18 cellular contexts compared by ENCODE assay signal in genomic region chr16:350203-350602, GRCh38. TPM values are rescaled to one million over a fixed set of nuclear protein-coding genes. Genes with fewer than 3 reads are reported as not detected.
DNase-seq lines count a peak whose midpoint lies in the region; ATAC-seq, FAIRE-seq and TF ChIP-seq lines count a peak whose summit lies in the region.
"Had no signal": no experiment of that assay in that cellular context is flagged by ENCODE, and none has a peak within 500 bp of the region (broad histone marks: within the 10 kb centered on the region; RNA-seq: fewer than 3 reads in every experiment).

No MANE protein-coding gene starts in this region.

- TF ChIP-seq CTCF in A673 (conservative IDR thresholded peaks at IDR 0.05; ENCODE audit: low read depth, low read length) (no peak), Panc1 (IDR thresholded peaks at IDR 0.05) (no peak), keratinocyte (optimal IDR thresholded peaks at IDR 0.05 in 1 of 3, IDR thresholded peaks at IDR 0.05 in 1 of 3, conservative IDR thresholded peaks at IDR 0.05 in 1 of 3; ENCODE audit: extremely low read depth in 1 of 3, insufficient read depth in 2 of 3, low read length in 3 of 3) (no peak)
- no peak for TF ChIP-seq CTCF in CD8-positive, alpha-beta T cell (IDR thresholded peaks at IDR 0.05)

- in situ Hi-C loops in Panc1 (cut with HindIII; ENCODE audit: low pct_unique_long_range_greater_than_20kb, low sequenced_read_pairs), result no loop called here

- no peak for ATAC-seq in CD8-positive, alpha-beta T cell
- ATAC-seq in Panc1 (no peak), GM18858 (IDR thresholded peaks at IDR 0.05; ENCODE audit: unreplicated experiment) (no peak), GM19395 (IDR thresholded peaks at IDR 0.05; ENCODE audit: unreplicated experiment) (no peak)
- ATAC-seq: mucosa of descending colon had no signal

- H3K27me3 Mint-ChIP-seq in CD8-positive, alpha-beta T cell (ENCODE audit: low read depth), result no peaks in the 10 kb centered on the region
- no peaks in the 10 kb centered on the region for H3K27me3 Mint-ChIP-seq in activated CD4-positive, alpha-beta memory T cell treated with anti-CD3 and anti-CD28 coated beads for 36 hours

- H3K36me3 Mint-ChIP-seq in CD8-positive, alpha-beta T cell, result peaks cover 39% of the 10 kb centered on the region
- H3K36me3 Mint-ChIP-seq in activated CD4-positive, alpha-beta memory T cell treated with anti-CD3 and anti-CD28 coated beads for 36 hours, result peaks cover 22% of the 10 kb centered on the region

- H3K9me3 ChIP-seq in A673 (ENCODE audit: low read depth, low read length, poor library complexity, severe bottlenecking) (no peaks in the 10 kb centered on the region), Panc1 (ENCODE audit: control insufficient read depth, insufficient read depth, low read depth, low read length) (no peaks in the 10 kb centered on the region), keratinocyte (ENCODE audit: control insufficient read depth, low read depth, low read length) (no peaks in the 10 kb centered on the region)
- H3K9me3 ChIP-seq in CD8-positive, alpha-beta T cell (ENCODE audit: low read length), result no peaks in the 10 kb centered on the region
- H3K9me3 ChIP-seq: mucosa of descending colon, prostate gland, SJCRH30 had no signal

- H3K79me2 ChIP-seq in keratinocyte (ENCODE audit: control insufficient read depth, insufficient read depth, low read length), result peaks cover 65% of the 10 kb centered on the region

- peak overlapping the region; percentile 27 for H3K4me2 ChIP-seq in keratinocyte (ENCODE audit: control insufficient read depth, extremely low read depth, insufficient read depth, low read depth, low read length)

- H3K9me3 Mint-ChIP-seq in CD8-positive, alpha-beta T cell, result no peaks in the 10 kb centered on the region
- no peaks in the 10 kb centered on the region for H3K9me3 Mint-ChIP-seq in activated CD4-positive, alpha-beta memory T cell treated with anti-CD3 and anti-CD28 coated beads for 36 hours

- DNase-seq in A673 (ENCODE audit: low spot score) (no peak), Panc1 (ENCODE audit: low read depth, low spot score) (no peak), keratinocyte (ENCODE audit: low read depth, low spot score) (no peak), ureter (ENCODE audit: low spot score) (no peak)
- DNase-seq in CD8-positive, alpha-beta T cell, result no peak
- no peak for DNase-seq in activated CD4-positive, alpha-beta memory T cell treated with anti-CD3 and anti-CD28 coated beads for 36 hours
- DNase-seq: activated CD4-positive, alpha-beta T cell treated with anti-CD3 and anti-CD28 coated beads, Interleukin-2, amount 50 U/mL, for 4 hours; activated gamma-delta T cell treated with Interleukin-2 at 50 U/mL for 16 hours; dorsolateral prefrontal cortex; kidney glomerular epithelial cell; NCI-H146; NCI-H345; SJCRH30; T1000 had no signal

- no peak overlapping the region for H3K27ac ChIP-seq in A673 (ENCODE audit: low read depth, low read length, poor library complexity, severe bottlenecking)
- no peak overlapping the region for H3K27ac ChIP-seq in CD8-positive, alpha-beta T cell (ENCODE audit: low read depth, low read length)
- no peak overlapping the region for H3K27ac ChIP-seq in Panc1 (ENCODE audit: low read length)
- H3K27ac ChIP-seq in keratinocyte (ENCODE audit: control insufficient read depth, insufficient read depth, low read length), result no peak overlapping the region
- H3K27ac ChIP-seq: dorsolateral prefrontal cortex, prostate gland, SJCRH30 had no signal

- no peak overlapping the region for H3K9ac ChIP-seq in keratinocyte (ENCODE audit: control insufficient read depth, extremely low read depth, insufficient read depth, low read length)

- intact Hi-C loops in A673 (cut with micrococcal nuclease; ENCODE audit: unreplicated experiment), result no loop called here
- intact Hi-C loops in CD8-positive, alpha-beta T cell (cut with DNase I, micrococcal nuclease), result loop anchor here in 1 of 2 experiments (5.0 kb wide), 1 partner anchor 43 kb away; no protein-coding TSS in a partner anchor
- intact Hi-C loops in Panc1 (cut with micrococcal nuclease; ENCODE audit: unreplicated experiment), result no loop called here
- intact Hi-C loops in activated CD4-positive, alpha-beta memory T cell treated with anti-CD3 and anti-CD28 coated beads for 36 hours (cut with micrococcal nuclease), result no loop called here

- peaks cover 10% of the 10 kb centered on the region for H3K9me1 ChIP-seq in keratinocyte (ENCODE audit: control insufficient read depth, extremely low read depth, insufficient read depth, low read length)

- peaks cover 7% of the 10 kb centered on the region for H4K20me1 ChIP-seq in keratinocyte (ENCODE audit: control insufficient read depth, extremely low read depth, insufficient read depth, low read length)

- H3K4me3 ChIP-seq in A673 (ENCODE audit: low read depth, low read length, poor library complexity, severe bottlenecking), result no peak overlapping the region
- H3K4me3 ChIP-seq in CD8-positive, alpha-beta T cell (ENCODE audit: low read depth, low read length), result no peak overlapping the region
- no peak overlapping the region for H3K4me3 ChIP-seq in Panc1 (ENCODE audit: low read depth in 2 of 2, low read length in 2 of 2)
- no peak overlapping the region for H3K4me3 ChIP-seq in keratinocyte (ENCODE audit: control insufficient read depth in 2 of 3, extremely low read depth in 1 of 3, insufficient read depth in 2 of 3, low read depth in 1 of 3, low read length in 3 of 3)
- H3K4me3 ChIP-seq: mucosa of descending colon, prostate gland, SJCRH30 had no signal

- CTCF ChIA-PET in A673 (lab: Charles Lee), result no interaction called here
- CTCF ChIA-PET in CD8-positive, alpha-beta T cell (lab: Charles Lee), result interaction anchor here (1.0 to 3.2 kb wide), 4 partner anchors 12 to 115 kb away, joined by 3 to 13 read pairs (median 4); partner anchors contain the start of gene ARHGDIG
- CTCF ChIA-PET in Panc1 (lab: Charles Lee), result no interaction called here
- CTCF ChIA-PET in activated CD4-positive, alpha-beta memory T cell treated with anti-CD3 and anti-CD28 coated beads for 36 hours (lab: Charles Lee), result interaction anchor here (0.9 to 1.9 kb wide), 5 partner anchors 11 to 169 kb away, joined by 3 to 5 read pairs (median 4); no protein-coding TSS in a partner anchor

- H3K27ac Mint-ChIP-seq in CD8-positive, alpha-beta T cell, result no peak overlapping the region
- no peak overlapping the region for H3K27ac Mint-ChIP-seq in activated CD4-positive, alpha-beta memory T cell treated with anti-CD3 and anti-CD28 coated beads for 36 hours

- H3K4me1 ChIP-seq in A673 (ENCODE audit: insufficient read depth, low read length, poor library complexity, severe bottlenecking), result no peaks in the 10 kb centered on the region
- peaks cover 52% of the 10 kb centered on the region for H3K4me1 ChIP-seq in CD8-positive, alpha-beta T cell (ENCODE audit: insufficient read depth, low read length)
- peaks cover 8% of the 10 kb centered on the region for H3K4me1 ChIP-seq in Panc1 (ENCODE audit: control insufficient read depth, insufficient read depth, low read length)
- peaks cover 35% of the 10 kb centered on the region for H3K4me1 ChIP-seq in keratinocyte (ENCODE audit: control insufficient read depth, extremely low read depth, insufficient read depth, low read length)
- H3K4me1 ChIP-seq: SJCRH30 had no signal

- no peaks in the 10 kb centered on the region for H3K27me3 ChIP-seq in A673 (replicated peaks; ENCODE audit: insufficient read depth, low read depth, low read length, poor library complexity)
- H3K27me3 ChIP-seq in CD8-positive, alpha-beta T cell (ENCODE audit: insufficient read depth, low read length), result no peaks in the 10 kb centered on the region
- no peaks in the 10 kb centered on the region for H3K27me3 ChIP-seq in Panc1 (ENCODE audit: control insufficient read depth, insufficient read depth, low read length)
- no peaks in the 10 kb centered on the region for H3K27me3 ChIP-seq in keratinocyte (ENCODE audit: control insufficient read depth, extremely low read depth, insufficient read depth, low read length)
- H3K27me3 ChIP-seq: dorsolateral prefrontal cortex, SJCRH30 had no signal

- H3K36me3 ChIP-seq in A673 (ENCODE audit: insufficient read depth, low read length, poor library complexity, severe bottlenecking) (peaks cover 17% of the 10 kb centered on the region), Panc1 (ENCODE audit: control insufficient read depth, insufficient read depth, low read length) (peaks cover 5% of the 10 kb centered on the region; the same call in 1 of the 2 replicates), keratinocyte (ENCODE audit: control insufficient read depth in 2 of 2, extremely low read depth in 1 of 2, insufficient read depth in 2 of 2, low read length in 2 of 2) (peaks cover 12 to 26% of the 10 kb centered on the region in 2 experiments)
- H3K36me3 ChIP-seq in CD8-positive, alpha-beta T cell (ENCODE audit: insufficient read depth, low read length), result peaks cover 11% of the 10 kb centered on the region
- H3K36me3 ChIP-seq: prostate gland had no signal

- peak overlapping the region; percentile 91 for H3K4me3 Mint-ChIP-seq in CD8-positive, alpha-beta T cell
- H3K4me3 Mint-ChIP-seq in activated CD4-positive, alpha-beta memory T cell treated with anti-CD3 and anti-CD28 coated beads for 36 hours, result no peak overlapping the region

- peaks cover 76% of the 10 kb centered on the region for H3K4me1 Mint-ChIP-seq in CD8-positive, alpha-beta T cell (ENCODE audit: low read depth)
- H3K4me1 Mint-ChIP-seq in activated CD4-positive, alpha-beta memory T cell treated with anti-CD3 and anti-CD28 coated beads for 36 hours (ENCODE audit: low read depth), result peaks cover 63% of the 10 kb centered on the region

- POLR2A ChIA-PET in A673 (lab: Charles Lee; ENCODE audit: low non-redundant PET), result no interaction called here
- POLR2A ChIA-PET in CD8-positive, alpha-beta T cell (lab: Charles Lee), result interaction anchor here (1.3 kb wide), 1 partner anchor 20 kb away, joined by 3 read pairs; the partner anchor contains the start of gene MRPL28
- POLR2A ChIA-PET in Panc1 (lab: Charles Lee), result no interaction called here
- POLR2A ChIA-PET in activated CD4-positive, alpha-beta memory T cell treated with anti-CD3 and anti-CD28 coated beads for 36 hours (lab: Charles Lee), result no interaction called here

- no peak overlapping the region for H2AFZ ChIP-seq in keratinocyte (ENCODE audit: control insufficient read depth, low read length)

- BruUV-seq in A673 (replicated peaks; lab: Mats Ljungman, UMichigan) (TSS peak; percentile 49), Panc1 (replicated peaks; lab: Mats Ljungman, UMichigan) (TSS peak; percentile 80)

- FAIRE-seq in keratinocyte (lab: Jason Lieb, UNC), result no peak

- dilution Hi-C loops in keratinocyte (cut with MboI; ENCODE audit: extremely low pct_ligation_motif_present, low sequenced_read_pairs), result no loop called here

RNA-seq across cellular contexts. Expression of gene AXIN1, which starts 2.3 kb away (rescaled TPM):
- total RNA-seq in A673 (2021), result 32.7 and 38.2 TPM in 2 replicates
- total RNA-seq in CD8-positive, alpha-beta T cell, result 10 to 100 TPM; 25.4 to 28.6 TPM
- 53.3 TPM for total RNA-seq in Panc1 (2021; ENCODE audit: unreplicated experiment)
- polyA plus RNA-seq in Panc1 (2012; ENCODE audit: insufficient read length), result 82.4 TPM
- 8.8 to 13.3 TPM (median 11.4 TPM) in 3 replicates for polyA plus RNA-seq in keratinocyte
- polyA plus RNA-seq in keratinocyte (2011; ENCODE audit: low read depth), result 22.9 TPM
- 7.6 and 18.8 TPM in 2 replicates for polyA plus RNA-seq in keratinocyte (2011; cell fraction: cytosol; rRNA removed)
- polyA plus RNA-seq in keratinocyte (2011; cell fraction: nucleus; rRNA removed), result 19.1 and 25.1 TPM in 2 replicates
- polyA plus RNA-seq in keratinocyte (2012; ENCODE audit: low replicate concordance), result 15.1 and 18.0 TPM in 2 replicates
- 7.1 to 12.7 TPM (median 7.9 TPM) in 3 replicates for polyA minus RNA-seq in keratinocyte
- 24.6 TPM for polyA minus RNA-seq in keratinocyte (2011; cell fraction: cytosol; rRNA and poly(A)+ RNA removed)
- polyA minus RNA-seq in keratinocyte (2011; cell fraction: nucleus; rRNA and poly(A)+ RNA removed), result 10.4 and 13.2 TPM in 2 replicates
- 20.1 TPM for total RNA-seq in ureter
- total RNA-seq in activated CD4-positive, alpha-beta memory T cell treated with anti-CD3 and anti-CD28 coated beads for 36 hours, result 10 to 100 TPM; 18.6 to 20.5 TPM

RNA-seq across cellular contexts. Expression of gene MRPL28, which starts 20.1 kb away (rescaled TPM):
- total RNA-seq in A673 (2021) (150 and 157 TPM in 2 replicates), Panc1 (2021; ENCODE audit: unreplicated experiment) (140 TPM), ureter (56.6 TPM)
- total RNA-seq in CD8-positive, alpha-beta T cell, result 10 to 100 TPM; 16.7 to 17.4 TPM
- polyA plus RNA-seq in Panc1 (2012; ENCODE audit: insufficient read length), result 198 TPM
- polyA plus RNA-seq in keratinocyte, result 115 to 142 TPM (median 128 TPM) in 3 replicates
- 15.8 TPM for polyA plus RNA-seq in keratinocyte (2011; ENCODE audit: low read depth)
- 91.8 and 171 TPM in 2 replicates for polyA plus RNA-seq in keratinocyte (2011; cell fraction: cytosol; rRNA removed)
- polyA plus RNA-seq in keratinocyte (2011; cell fraction: nucleus; rRNA removed), result 77.5 and 95.9 TPM in 2 replicates
- 49.9 and 148 TPM in 2 replicates for polyA plus RNA-seq in keratinocyte (2012; ENCODE audit: low replicate concordance)
- 50.2 to 87.3 TPM (median 56.9 TPM) in 3 replicates for polyA minus RNA-seq in keratinocyte
- 83.3 TPM for polyA minus RNA-seq in keratinocyte (2011; cell fraction: cytosol; rRNA and poly(A)+ RNA removed)
- 23.4 and 27.0 TPM in 2 replicates for polyA minus RNA-seq in keratinocyte (2011; cell fraction: nucleus; rRNA and poly(A)+ RNA removed)
- total RNA-seq in activated CD4-positive, alpha-beta memory T cell treated with anti-CD3 and anti-CD28 coated beads for 36 hours, result 10 to 100 TPM; 76.8 to 77.3 TPM

RNA-seq across cellular contexts. Expression of gene PGAP6, which starts 31.6 kb away (rescaled TPM):
- total RNA-seq in A673 (2021) (38.7 and 47.1 TPM in 2 replicates), Panc1 (2021; ENCODE audit: unreplicated experiment) (128 TPM), ureter (37.6 TPM)
- 10 to 100 TPM; 57.9 to 60.8 TPM for total RNA-seq in CD8-positive, alpha-beta T cell
- polyA plus RNA-seq in Panc1 (2012; ENCODE audit: insufficient read length), result 259 TPM
- polyA plus RNA-seq in keratinocyte, result 25.5 to 47.7 TPM (median 46.7 TPM) in 3 replicates
- 11.1 TPM for polyA plus RNA-seq in keratinocyte (2011; ENCODE audit: low read depth)
- polyA plus RNA-seq in keratinocyte (2011; cell fraction: cytosol; rRNA removed), result 31.2 and 69.0 TPM in 2 replicates
- polyA plus RNA-seq in keratinocyte (2011; cell fraction: nucleus; rRNA removed), result 73.9 and 87.9 TPM in 2 replicates
- polyA plus RNA-seq in keratinocyte (2012; ENCODE audit: low replicate concordance), result 17.3 and 45.4 TPM in 2 replicates
- 59.0 to 184 TPM (median 84.8 TPM) in 3 replicates for polyA minus RNA-seq in keratinocyte
- 97.6 TPM for polyA minus RNA-seq in keratinocyte (2011; cell fraction: cytosol; rRNA and poly(A)+ RNA removed)
- 39.6 and 42.3 TPM in 2 replicates for polyA minus RNA-seq in keratinocyte (2011; cell fraction: nucleus; rRNA and poly(A)+ RNA removed)
- 10 to 100 TPM; 30.6 to 31.5 TPM for total RNA-seq in activated CD4-positive, alpha-beta memory T cell treated with anti-CD3 and anti-CD28 coated beads for 36 hours

RNA-seq across cellular contexts. Expression of gene NME4, which starts 46.8 kb away (rescaled TPM):
- total RNA-seq in A673 (2021), result 261 and 321 TPM in 2 replicates
- 10 to 100 TPM; 22.2 to 22.3 TPM for total RNA-seq in CD8-positive, alpha-beta T cell
- total RNA-seq in Panc1 (2021; ENCODE audit: unreplicated experiment), result 500 TPM
- polyA plus RNA-seq in Panc1 (2012; ENCODE audit: insufficient read length), result 1,177 TPM
- polyA plus RNA-seq in keratinocyte, result 140 to 246 TPM (median 141 TPM) in 3 replicates
- polyA plus RNA-seq in keratinocyte (2011; ENCODE audit: low read depth), result 14.3 TPM
- 135 and 258 TPM in 2 replicates for polyA plus RNA-seq in keratinocyte (2011; cell fraction: cytosol; rRNA removed)
- 64.4 and 78.5 TPM in 2 replicates for polyA plus RNA-seq in keratinocyte (2011; cell fraction: nucleus; rRNA removed)
- 69.8 and 219 TPM in 2 replicates for polyA plus RNA-seq in keratinocyte (2012; ENCODE audit: low replicate concordance)
- polyA minus RNA-seq in keratinocyte, result 73.3 to 166 TPM (median 132 TPM) in 3 replicates
- polyA minus RNA-seq in keratinocyte (2011; cell fraction: cytosol; rRNA and poly(A)+ RNA removed), result 233 TPM
- polyA minus RNA-seq in keratinocyte (2011; cell fraction: nucleus; rRNA and poly(A)+ RNA removed), result 24.5 and 31.2 TPM in 2 replicates
- total RNA-seq in ureter, result 121 TPM
- 10 to 100 TPM; 62.1 to 62.5 TPM for total RNA-seq in activated CD4-positive, alpha-beta memory T cell treated with anti-CD3 and anti-CD28 coated beads for 36 hours

RNA-seq across cellular contexts. Expression of gene DECR2, which starts 51.5 kb away (rescaled TPM):
- 27.5 and 28.7 TPM in 2 replicates for total RNA-seq in A673 (2021)
- 1 to 10 TPM; 6.1 to 7.9 TPM for total RNA-seq in CD8-positive, alpha-beta T cell
- 92.7 TPM for total RNA-seq in Panc1 (2021; ENCODE audit: unreplicated experiment)
- polyA plus RNA-seq in Panc1 (2012; ENCODE audit: insufficient read length), result 107 TPM
- polyA plus RNA-seq in keratinocyte, result 14.2 to 28.1 TPM (median 18.8 TPM) in 3 replicates
- polyA plus RNA-seq in keratinocyte (2011; ENCODE audit: low read depth), result 3.4 TPM
- 11.2 and 27.9 TPM in 2 replicates for polyA plus RNA-seq in keratinocyte (2011; cell fraction: cytosol; rRNA removed)
- polyA plus RNA-seq in keratinocyte (2011; cell fraction: nucleus; rRNA removed), result 49.1 and 72.8 TPM in 2 replicates
- polyA plus RNA-seq in keratinocyte (2012; ENCODE audit: low replicate concordance), result 18.5 and 22.1 TPM in 2 replicates
- polyA minus RNA-seq in keratinocyte, result 11.0 to 15.0 TPM (median 14.6 TPM) in 3 replicates
- polyA minus RNA-seq in keratinocyte (2011; cell fraction: cytosol; rRNA and poly(A)+ RNA removed), result 36.4 TPM
- polyA minus RNA-seq in keratinocyte (2011; cell fraction: nucleus; rRNA and poly(A)+ RNA removed), result 16.1 and 16.4 TPM in 2 replicates
- 17.5 TPM for total RNA-seq in ureter
- 1 to 10 TPM; 8.5 to 8.8 TPM for total RNA-seq in activated CD4-positive, alpha-beta memory T cell treated with anti-CD3 and anti-CD28 coated beads for 36 hours

Comparison
In these comparisons a context has a peak if more than half of its experiments do, and no peak if none do; other contexts are left out.
1. CTCF ChIA-PET loops: an anchor here in CD8-positive, alpha-beta T cell (1.0 to 3.2 kb wide) and activated CD4-positive, alpha-beta memory T cell treated with anti-CD3 and anti-CD28 coated beads for 36 hours (0.9 to 1.9 kb wide); none called in A673 and Panc1.